Comparison of ENCODE assay signal across 13 cellular contexts in the genomic region with DNA sequence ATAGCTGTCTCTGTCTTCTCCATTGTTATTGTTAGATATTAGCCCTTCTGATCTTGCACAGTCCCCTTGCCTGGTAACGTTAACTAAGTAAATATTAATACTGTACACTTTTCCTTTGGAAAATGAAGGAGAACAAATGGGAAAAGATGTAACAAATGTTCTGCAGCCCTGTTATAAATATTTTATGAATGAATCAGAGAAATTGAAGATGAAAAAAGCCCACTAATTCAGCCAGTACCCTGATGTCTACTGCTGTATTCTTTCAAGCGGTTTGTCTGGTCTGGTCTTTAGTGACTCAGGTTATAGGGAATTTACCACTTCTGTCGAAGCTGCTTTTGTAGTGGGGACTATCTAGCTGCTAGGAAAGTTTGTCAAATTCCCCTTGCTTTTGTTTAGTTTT.
DNase-seq lines count a peak whose midpoint lies in the region; ATAC-seq and TF ChIP-seq lines count a peak whose summit lies in the region.
"Had no signal": no experiment of that assay in that cellular context is flagged by ENCODE, and none has a peak within 500 bp of the region (broad histone marks: within the 10 kb centered on the region; RNA-seq: fewer than 3 reads in every experiment).

No MANE protein-coding gene starts in this region.

- H3K9me3 ChIP-seq in mammary epithelial cell (replicated peaks; ENCODE audit: insufficient read depth, low read length) = no peaks in the 10 kb centered on the region
- H3K9me3 ChIP-seq: thyroid gland had no signal

- H2AFZ ChIP-seq in mammary epithelial cell (ENCODE audit: low read depth, low read length) = no peak overlapping the region

- TF ChIP-seq CTCF in mammary epithelial cell (conservative IDR thresholded peaks at IDR 0.05 in 1 of 2, IDR thresholded peaks at IDR 0.05 in 1 of 2; ENCODE audit: extremely low read depth in 1 of 2, insufficient read depth in 1 of 2, low read depth in 1 of 2, low read length in 2 of 2) (no peak), MCF 10A (IDR thresholded peaks at IDR 0.05; ENCODE audit: unreplicated experiment) (no peak), chondrocyte (IDR thresholded peaks at IDR 0.05) (no peak)

- dilution Hi-C loops in mammary epithelial cell (cut with HindIII; ENCODE audit: low sequenced_read_pairs) = no loop called here

- 75% methylated on average over 3 of the region's 3 CpGs for WGBS in mammary epithelial cell (ENCODE audit: low coverage, missing lambda C conversion rate)

- no peak overlapping the region for H3K27ac ChIP-seq in mammary epithelial cell (ENCODE audit: insufficient read depth, low read depth, low read length)
- H3K27ac ChIP-seq: spleen, thyroid gland had no signal

- no peaks in the 10 kb centered on the region for H3K79me2 ChIP-seq in mammary epithelial cell (ENCODE audit: insufficient read depth, low read length)

- H3K4me3 ChIP-seq in mammary epithelial cell (replicated peaks in 1 of 3; ENCODE audit: insufficient read depth in 1 of 3, low read depth in 2 of 3, low read length in 3 of 3) = no peak overlapping the region
- H3K4me3 ChIP-seq: spleen, thyroid gland had no signal

- POLR2A ChIA-PET in MCF 10A (lab: Yijun Ruan, JAX) = no interaction called here

- H3K27ac Mint-ChIP-seq in MCF 10A (ENCODE audit: low read depth, unreplicated experiment) (no peak overlapping the region), chondrocyte (ENCODE audit: unreplicated experiment) (peak overlapping the region; percentile 82)
- peak overlapping the region; percentile 99 for H3K27ac Mint-ChIP-seq in stimulated activated naive CD8-positive, alpha-beta T cell treated with anti-CD3 and anti-CD28 coated beads, Interleukin-15, Interleukin-2, amounts not matched to agents 100 ng/mL and 50 ng/mL, for 24 hours

- DNase-seq in mammary epithelial cell = peak; percentile 75
- no peak for DNase-seq in MCF 10A (ENCODE audit: unreplicated experiment)
- no peak for DNase-seq in chondrocyte (ENCODE audit: low spot score)
- DNase-seq in NCI-H1930 (lab: John Stamatoyannopoulos, UW) = no peak
- DNase-seq in NCI-H446 treated with DMSO at 0.1 percent for 48 hours (lab: John Stamatoyannopoulos, UW) = no peak
- DNase-seq in posterior vena cava (ENCODE audit: low spot score) = no peak
- DNase-seq: activated CD4-positive, CD25-positive, alpha-beta regulatory T cell treated with anti-CD3 and anti-CD28 coated beads, Interleukin-2, amount 50 U/mL, for 72 hours; NCI-H510A; spleen; thyroid gland had no signal

- intact Hi-C loops in mammary epithelial cell (cut with micrococcal nuclease) (loop anchor here (5.0 kb wide), 3 partner anchors 89 to 286 kb away; no protein-coding TSS in a partner anchor), MCF 10A (cut with micrococcal nuclease) (no loop called here), posterior vena cava (cut with DNase I) (no loop called here)

- no peak overlapping the region for H3K9ac ChIP-seq in mammary epithelial cell (ENCODE audit: insufficient read depth, low read length)

- H3K4me1 ChIP-seq in mammary epithelial cell (ENCODE audit: insufficient read depth, low read length) = peaks cover 15% of the 10 kb centered on the region
- H3K4me1 ChIP-seq: thyroid gland had no signal

- peaks cover 10% of the 10 kb centered on the region for H3K4me1 Mint-ChIP-seq in MCF 10A (ENCODE audit: insufficient read depth, unreplicated experiment)
- H3K4me1 Mint-ChIP-seq in chondrocyte (ENCODE audit: low read depth) = peaks cover 45% of the 10 kb centered on the region
- H3K4me1 Mint-ChIP-seq in stimulated activated naive CD8-positive, alpha-beta T cell treated with anti-CD3 and anti-CD28 coated beads, Interleukin-15, Interleukin-2, amounts not matched to agents 100 ng/mL and 50 ng/mL, for 24 hours (ENCODE audit: low read depth) = peaks cover 60% of the 10 kb centered on the region

- BruUV-seq in mammary epithelial cell (replicated peaks; lab: Mats Ljungman, UMichigan) (no TSS peak), MCF 10A (replicated peaks; lab: Mats Ljungman, UMichigan) (no TSS peak)

- CTCF ChIA-PET in mammary epithelial cell (lab: Charles Lee; ENCODE audit: low non-redundant PET) = no interaction called here
- CTCF ChIA-PET in MCF 10A (lab: Yijun Ruan, JAX) = interaction anchor here (1.9 kb wide), 1 partner anchor 10 kb away, joined by 8 read pairs; no protein-coding TSS in a partner anchor

- in situ Hi-C loops in mammary epithelial cell (cut with MboI; ENCODE audit: low sequenced_read_pairs in 2 of 2) = loop anchor here in 1 of 2 donors (25.0 kb wide), 1 partner anchor 911 kb away; no protein-coding TSS in a partner anchor

- H3K4me3 Mint-ChIP-seq in MCF 10A (ENCODE audit: unreplicated experiment) (no peak overlapping the region), chondrocyte (ENCODE audit: unreplicated experiment) (peak overlapping the region; percentile 13)
- peak overlapping the region; percentile 63 for H3K4me3 Mint-ChIP-seq in stimulated activated naive CD8-positive, alpha-beta T cell treated with anti-CD3 and anti-CD28 coated beads, Interleukin-15, Interleukin-2, amounts not matched to agents 100 ng/mL and 50 ng/mL, for 24 hours
- H3K4me3 Mint-ChIP-seq: CD4-positive, alpha-beta memory T cell had no signal

- H3K4me2 ChIP-seq in mammary epithelial cell (ENCODE audit: insufficient read depth, low read depth, low read length) = no peak overlapping the region

- H3K36me3 ChIP-seq in mammary epithelial cell (ENCODE audit: insufficient read depth, low read length) = no peaks in the 10 kb centered on the region
- H3K36me3 ChIP-seq: thyroid gland had no signal

- no peaks in the 10 kb centered on the region for H3K27me3 Mint-ChIP-seq in MCF 10A (ENCODE audit: insufficient read depth, unreplicated experiment)
- no peaks in the 10 kb centered on the region for H3K27me3 Mint-ChIP-seq in chondrocyte (ENCODE audit: low read depth)
- no peaks in the 10 kb centered on the region for H3K27me3 Mint-ChIP-seq in stimulated activated naive CD8-positive, alpha-beta T cell treated with anti-CD3 and anti-CD28 coated beads, Interleukin-15, Interleukin-2, amounts not matched to agents 100 ng/mL and 50 ng/mL, for 24 hours
- H3K27me3 Mint-ChIP-seq: CD4-positive, alpha-beta memory T cell had no signal

- H3K36me3 Mint-ChIP-seq in MCF 10A (ENCODE audit: insufficient read depth, unreplicated experiment) (no peaks in the 10 kb centered on the region), chondrocyte (ENCODE audit: low read depth) (no peaks in the 10 kb centered on the region)
- peaks cover 16% of the 10 kb centered on the region for H3K36me3 Mint-ChIP-seq in stimulated activated naive CD8-positive, alpha-beta T cell treated with anti-CD3 and anti-CD28 coated beads, Interleukin-15, Interleukin-2, amounts not matched to agents 100 ng/mL and 50 ng/mL, for 24 hours (ENCODE audit: low read depth)

- peak; percentile 62 for ATAC-seq in HG03135 (IDR thresholded peaks at IDR 0.05; ENCODE audit: unreplicated experiment)

- no peaks in the 10 kb centered on the region for H3K27me3 ChIP-seq in mammary epithelial cell (ENCODE audit: insufficient read depth, low read length)
- H3K27me3 ChIP-seq: spleen, thyroid gland had no signal

- no peaks in the 10 kb centered on the region for H3K9me3 Mint-ChIP-seq in MCF 10A (ENCODE audit: unreplicated experiment)
- peaks cover 6% of the 10 kb centered on the region for H3K9me3 Mint-ChIP-seq in chondrocyte (ENCODE audit: low read depth)
- peaks cover 6% of the 10 kb centered on the region for H3K9me3 Mint-ChIP-seq in stimulated activated naive CD8-positive, alpha-beta T cell treated with anti-CD3 and anti-CD28 coated beads, Interleukin-15, Interleukin-2, amounts not matched to agents 100 ng/mL and 50 ng/mL, for 24 hours

- H4K20me1 ChIP-seq in mammary epithelial cell (ENCODE audit: insufficient read depth, low read length) = no peaks in the 10 kb centered on the region
